ENCODE assay signal across 7 cellular contexts in genomic region chr15:75711495-75711894, GRCh38. TPM values are rescaled to one million over a fixed set of nuclear protein-coding genes. Genes with fewer than 3 reads are reported as not detected.
DNase-seq lines count a peak whose midpoint lies in the region; ATAC-seq and TF ChIP-seq lines count a peak whose summit lies in the region.
"Not testable (repeated sequence)": the region's sequence is repeated elsewhere in the genome, so short reads cannot be mapped to it uniquely, and the experiment has no call there.

No MANE protein-coding gene starts in this region.

- not testable (repeated sequence) for TF ChIP-seq EP300 in suprapubic skin (IDR thresholded peaks at IDR 0.05)

- WGBS in esophagus squamous epithelium, 2 donors, result 20% methylated on average over 1 of the region's 7 CpGs; no CpG with 5 or more reads in 1 of the 2 donors
- 40% methylated on average over 7 of the region's 7 CpGs for WGBS in right cardiac atrium
- WGBS in suprapubic skin, result 29% methylated on average over 5 of the region's 7 CpGs

- not testable (repeated sequence) for H3K27me3 Mint-ChIP-seq in osteocyte (ENCODE audit: unreplicated experiment)

- H3K9me3 ChIP-seq in esophagus squamous epithelium; right cardiac atrium (ENCODE audit: control insufficient read depth, low read length); suprapubic skin: not testable (repeated sequence)

- H3K27ac Mint-ChIP-seq in osteocyte (ENCODE audit: unreplicated experiment), result peak overlapping the region; percentile 49

- peak overlapping the region; percentile 88 for H3K4me3 ChIP-seq in astrocyte of the spinal cord (ENCODE audit: low read depth, low read length)
- H3K4me3 ChIP-seq in esophagus squamous epithelium, result peak overlapping the region in 2 of 4 donors; percentile 51 to 72
- peak overlapping the region; percentile 53 for H3K4me3 ChIP-seq in right cardiac atrium (ENCODE audit: low read length)
- peak overlapping the region; percentile 52 for H3K4me3 ChIP-seq in suprapubic skin

- H3K27ac ChIP-seq in esophagus squamous epithelium, result peak overlapping the region in 3 of 4 donors; percentile 57 to 87 (median 76)
- H3K27ac ChIP-seq in right cardiac atrium (ENCODE audit: low read length), result peak overlapping the region; percentile 31
- not testable (repeated sequence) for H3K27ac ChIP-seq in suprapubic skin

- ATAC-seq in right cardiac atrium, result not testable (repeated sequence)

- intact Hi-C loops in esophagus squamous epithelium (cut with DNase I); right cardiac atrium (cut with DNase I): not testable (repeated sequence)

- peak overlapping the region; percentile 67 for H3K4me3 Mint-ChIP-seq in osteocyte (ENCODE audit: unreplicated experiment)

- in situ Hi-C loops in astrocyte of the spinal cord (cut with HindIII; ENCODE audit: low sequenced_read_pairs), result not testable (repeated sequence)

- H3K9me3 Mint-ChIP-seq in osteocyte (ENCODE audit: unreplicated experiment), result not testable (repeated sequence)

- peaks cover 0 to 24% (median 0%) of the 10 kb centered on the region in 4 donors for H3K27me3 ChIP-seq in esophagus squamous epithelium
- not testable (repeated sequence) for H3K27me3 ChIP-seq in right cardiac atrium (ENCODE audit: control insufficient read depth, insufficient read depth); suprapubic skin

- TF ChIP-seq CTCF in astrocyte of the spinal cord (IDR thresholded peaks at IDR 0.05; ENCODE audit: low read depth, low read length); esophagus squamous epithelium (IDR thresholded peaks at IDR 0.05); osteocyte (IDR thresholded peaks at IDR 0.05); suprapubic skin (IDR thresholded peaks at IDR 0.05): not testable (repeated sequence)

- TF ChIP-seq POLR2A in esophagus squamous epithelium (IDR thresholded peaks at IDR 0.05); suprapubic skin (IDR thresholded peaks at IDR 0.05): not testable (repeated sequence)

- DNase-seq in GM04504 (ENCODE audit: low read depth) (peak; percentile 49), MV-4-11 (lab: John Stamatoyannopoulos, UW) (peak; percentile 22), right cardiac atrium (peak in 1 of 3 donors; percentile 36)
- not testable (repeated sequence) for DNase-seq in astrocyte of the spinal cord (ENCODE audit: low read depth, low spot score); esophagus squamous epithelium (lab: John Stamatoyannopoulos, UW); osteocyte (ENCODE audit: extremely low spot score, unreplicated experiment); suprapubic skin (ENCODE audit: low spot score in 2 of 2)

- H3K36me3 Mint-ChIP-seq in osteocyte (ENCODE audit: unreplicated experiment), result not testable (repeated sequence)

- peaks cover 38% of the 10 kb centered on the region for H3K4me1 Mint-ChIP-seq in osteocyte (ENCODE audit: unreplicated experiment)

- H3K4me1 ChIP-seq in esophagus squamous epithelium (peaks cover 14 to 52% (median 19%) of the 10 kb centered on the region in 3 donors), right cardiac atrium (ENCODE audit: control insufficient read depth, insufficient read depth, low read length) (peaks cover 10% of the 10 kb centered on the region), suprapubic skin (peaks cover 46% of the 10 kb centered on the region)

- H3K36me3 ChIP-seq in esophagus squamous epithelium, suprapubic skin: not testable (repeated sequence)

RNA-seq across cellular contexts. Expression of gene CSPG4, which starts 1.2 kb away (rescaled TPM):
- total RNA-seq in esophagus squamous epithelium, result 10 to 100 TPM in 1 of 4 donors, 1 to 10 TPM in 3; 2.9 to 13.4 (median 4.2) TPM
- total RNA-seq in right cardiac atrium, result 10 to 100 TPM; 10.1 to 48.9 (median 16.2) TPM
- 11.5 TPM for polyA plus RNA-seq in right cardiac atrium
- total RNA-seq in osteocyte, result 43.3 and 48.1 TPM in 2 replicates
- 10 to 100 TPM; 12.8 to 19.7 (median 14.0) TPM for total RNA-seq in suprapubic skin
